8 cellular contexts compared by ENCODE assay signal in the genomic region with DNA sequence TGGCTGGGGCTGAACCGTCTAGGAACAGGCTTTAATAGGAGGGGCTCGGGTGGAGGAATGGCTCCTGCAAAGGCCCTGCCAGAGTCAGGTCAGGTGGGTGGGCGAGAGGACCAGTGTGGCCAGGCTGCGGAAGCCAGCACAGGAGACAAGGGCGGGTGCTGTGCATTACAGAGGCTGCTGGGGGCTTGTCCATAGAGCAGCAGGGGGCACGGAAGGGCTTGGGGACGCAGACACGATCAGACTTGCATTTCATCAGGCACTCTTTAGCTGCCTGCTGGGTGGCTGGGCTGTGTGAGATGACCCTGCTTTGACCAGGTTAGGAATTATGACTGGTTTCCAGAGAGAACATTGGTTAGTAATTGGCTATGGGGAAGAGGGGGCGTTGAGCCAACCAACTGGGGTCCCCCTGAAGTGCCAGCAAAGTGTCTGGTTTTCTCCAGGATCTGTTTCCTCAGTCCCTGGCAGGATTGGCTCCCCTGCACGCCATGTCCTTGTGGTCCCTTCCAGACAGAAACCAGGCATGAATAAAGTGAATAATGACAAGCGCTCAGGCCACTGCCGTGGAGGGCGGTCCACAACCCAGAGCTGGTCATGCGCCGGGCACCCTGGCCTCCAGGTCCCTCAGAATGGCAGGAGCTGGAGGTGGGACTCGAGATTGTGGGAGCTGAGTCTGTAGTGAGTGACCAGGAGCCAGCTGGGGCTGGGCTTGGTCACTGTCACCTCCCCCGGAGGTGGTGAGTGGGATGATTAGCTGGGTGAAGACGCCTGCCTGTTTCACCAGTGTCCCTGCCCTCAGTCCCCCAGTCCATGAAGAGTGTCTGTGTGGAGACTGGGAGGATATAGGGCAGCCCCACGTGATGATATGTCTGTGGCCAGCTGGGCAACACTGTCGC. TPM values are rescaled to one million over a fixed set of nuclear protein-coding genes. Genes with fewer than 3 reads are reported as not detected.
A peak's percentile ranks its signal among the peaks of the same experiment; 100 is the strongest.
DNase-seq lines count a peak whose midpoint lies in the region; ATAC-seq and TF ChIP-seq lines count a peak whose summit lies in the region.
"Not testable (repeated sequence)": the region's sequence is repeated elsewhere in the genome, so short reads cannot be mapped to it uniquely, and the experiment has no call there.

No MANE protein-coding gene starts in this region.

- not testable (repeated sequence) for DNase-seq in AG10803 (ENCODE audit: low read depth); OCI-LY7 (ENCODE audit: low spot score); activated T-helper 1 cell treated with anti-CD3 and anti-CD28 coated beads, Interleukin-12 subunit alpha, Interleukin-12 subunit beta, Interleukin-2, Interleukin-4 antibody, amounts not matched to agents 30 ng/mL and 10 ng/mL and 1 ng/mL, durations not matched to agents 14 hours and 24 hours and 36 hours (ENCODE audit: low spot score); hepatocyte (ENCODE audit: low spot score); stimulated activated naive B cell treated with anti-CD40 and anti-IgM and Interleukin-4, amounts not matched to agents 10 μg/mL and 1 μg/mL and 100 μg/mL, for 72 hours
- DNase-seq in H9 (peak; percentile 24), dorsolateral prefrontal cortex (peak in 4 of 10 donors; percentile 24 to 33 (median 28))
- DNase-seq in naive thymus-derived CD8-positive, alpha-beta T cell = peak in 1 of 10 donors; percentile 17

- H4K91ac ChIP-seq in H9 (ENCODE audit: insufficient read length, low read depth, low read length) = not testable (repeated sequence)

- not testable (repeated sequence) for H3K27me3 Mint-ChIP-seq in H9 (ENCODE audit: low read depth); activated T-helper 1 cell treated with anti-CD3 and anti-CD28 coated beads, Interleukin-12 subunit alpha, Interleukin-12 subunit beta, Interleukin-2, Interleukin-4 antibody, amounts not matched to agents 30 ng/mL and 10 ng/mL and 1 ng/mL, durations not matched to agents 14 hours and 24 hours and 36 hours (ENCODE audit: insufficient read depth); naive thymus-derived CD8-positive, alpha-beta T cell; stimulated activated naive B cell treated with anti-CD40 and anti-IgM and Interleukin-4, amounts not matched to agents 10 μg/mL and 1 μg/mL and 100 μg/mL, for 72 hours

- BruUV-seq in OCI-LY7 (replicated peaks; lab: Mats Ljungman, UMichigan) = not testable (repeated sequence)

- H3K4me3 ChIP-seq in AG10803 (ENCODE audit: low read length) (peak overlapping the region; percentile 89), OCI-LY7 (ENCODE audit: low read depth, low read length, poor library complexity, severe bottlenecking) (peak overlapping the region; percentile 100), dorsolateral prefrontal cortex (peak overlapping the region; percentile 66 to 100 (median 97)), hepatocyte (peak overlapping the region; percentile 79)

- intact Hi-C loops in OCI-LY7 (cut with micrococcal nuclease; ENCODE audit: unreplicated experiment) = not testable (repeated sequence)
- intact Hi-C loops in activated T-helper 1 cell treated with anti-CD3 and anti-CD28 coated beads, Interleukin-12 subunit alpha, Interleukin-12 subunit beta, Interleukin-2, Interleukin-4 antibody, amounts not matched to agents 30 ng/mL and 10 ng/mL and 1 ng/mL, durations not matched to agents 14 hours and 24 hours and 36 hours (cut with micrococcal nuclease) = loop anchor here (1.0 to 10.0 kb wide), 7 partner anchors 22 to 681 kb away; a partner anchor contains a TSS
- intact Hi-C loops in dorsolateral prefrontal cortex (cut with DNase I) = loop anchor here in 1 of 2 donors (5.0 kb wide), 1 partner anchor 76 kb away; no protein-coding TSS in a partner anchor

- H3K9me3 Mint-ChIP-seq in H9; activated T-helper 1 cell treated with anti-CD3 and anti-CD28 coated beads, Interleukin-12 subunit alpha, Interleukin-12 subunit beta, Interleukin-2, Interleukin-4 antibody, amounts not matched to agents 30 ng/mL and 10 ng/mL and 1 ng/mL, durations not matched to agents 14 hours and 24 hours and 36 hours; naive thymus-derived CD8-positive, alpha-beta T cell; stimulated activated naive B cell treated with anti-CD40 and anti-IgM and Interleukin-4, amounts not matched to agents 10 μg/mL and 1 μg/mL and 100 μg/mL, for 72 hours: not testable (repeated sequence)

- H3K4me3 Mint-ChIP-seq in H9 = peak overlapping the region; percentile 84 to 93
- peak overlapping the region; percentile 92 for H3K4me3 Mint-ChIP-seq in activated T-helper 1 cell treated with anti-CD3 and anti-CD28 coated beads, Interleukin-12 subunit alpha, Interleukin-12 subunit beta, Interleukin-2, Interleukin-4 antibody, amounts not matched to agents 30 ng/mL and 10 ng/mL and 1 ng/mL, durations not matched to agents 14 hours and 24 hours and 36 hours
- H3K4me3 Mint-ChIP-seq in naive thymus-derived CD8-positive, alpha-beta T cell = peak overlapping the region; percentile 87 to 94 (median 93)
- H3K4me3 Mint-ChIP-seq in stimulated activated naive B cell treated with anti-CD40 and anti-IgM and Interleukin-4, amounts not matched to agents 10 μg/mL and 1 μg/mL and 100 μg/mL, for 72 hours = peak overlapping the region; percentile 96 to 98

- not testable (repeated sequence) for H3K56ac ChIP-seq in H9 (ENCODE audit: insufficient read length, low read depth, low read length)

- not testable (repeated sequence) for H3K36me3 ChIP-seq in OCI-LY7 (ENCODE audit: insufficient read depth, low read length); hepatocyte (replicated peaks; ENCODE audit: insufficient read depth, low read depth)

- not testable (repeated sequence) for H4K8ac ChIP-seq in H9 (replicated peaks; ENCODE audit: insufficient read length, low read depth, low read length)

- H3K18ac ChIP-seq in H9 (ENCODE audit: insufficient read length, low read depth, low read length) = not testable (repeated sequence)

- CTCF ChIA-PET in OCI-LY7 (lab: Charles Lee; ENCODE audit: unreplicated experiment) = not testable (repeated sequence)

- H3K9me3 ChIP-seq in H9 (ENCODE audit: control insufficient read depth, low read depth, low read length); OCI-LY7 (ENCODE audit: low read length); hepatocyte (ENCODE audit: low read depth): not testable (repeated sequence)

- not testable (repeated sequence) for H2BK15ac ChIP-seq in H9 (ENCODE audit: low read depth, low read length)

- H3K4me1 Mint-ChIP-seq in H9 = peaks cover 28 to 30% of the 10 kb centered on the region in 2 experiments
- peaks cover 62% of the 10 kb centered on the region for H3K4me1 Mint-ChIP-seq in activated T-helper 1 cell treated with anti-CD3 and anti-CD28 coated beads, Interleukin-12 subunit alpha, Interleukin-12 subunit beta, Interleukin-2, Interleukin-4 antibody, amounts not matched to agents 30 ng/mL and 10 ng/mL and 1 ng/mL, durations not matched to agents 14 hours and 24 hours and 36 hours (ENCODE audit: low read depth)
- peaks cover 27 to 66% (median 61%) of the 10 kb centered on the region in 4 donors for H3K4me1 Mint-ChIP-seq in naive thymus-derived CD8-positive, alpha-beta T cell
- H3K4me1 Mint-ChIP-seq in stimulated activated naive B cell treated with anti-CD40 and anti-IgM and Interleukin-4, amounts not matched to agents 10 μg/mL and 1 μg/mL and 100 μg/mL, for 72 hours = peaks cover 23 to 47% of the 10 kb centered on the region in 2 donors

- H3K4me2 ChIP-seq in H9 (ENCODE audit: insufficient read depth, insufficient read length, low read length) (peak overlapping the region; percentile 48), OCI-LY7 (ENCODE audit: low read length) (peak overlapping the region; percentile 79), hepatocyte (peak overlapping the region; percentile 99)

- not testable (repeated sequence) for H3K4me1 ChIP-seq in H9 (ENCODE audit: insufficient read depth, low read length)
- H3K4me1 ChIP-seq in OCI-LY7 (ENCODE audit: insufficient read depth, low read length, poor library complexity, severe bottlenecking) = peaks cover 21% of the 10 kb centered on the region
- H3K4me1 ChIP-seq in hepatocyte (ENCODE audit: insufficient read depth) = peaks cover 17% of the 10 kb centered on the region

- H2AFZ ChIP-seq in H9 (ENCODE audit: low read length) = not testable (repeated sequence)
- H2AFZ ChIP-seq in OCI-LY7 (ENCODE audit: low read length) (peak overlapping the region; percentile 98), hepatocyte (peak overlapping the region; percentile 57)

- not testable (repeated sequence) for H3K27me3 ChIP-seq in H9 (ENCODE audit: insufficient read depth, low read length); dorsolateral prefrontal cortex; hepatocyte

- H3K9ac ChIP-seq in H9 (ENCODE audit: extremely low read depth, insufficient read length, low read length) = not testable (repeated sequence)

- peak overlapping the region in 2 of 3 experiments; percentile 87 to 90; a peak in 3 of 7 replicates for H3K27ac Mint-ChIP-seq in H9
- peak overlapping the region; percentile 86 for H3K27ac Mint-ChIP-seq in activated T-helper 1 cell treated with anti-CD3 and anti-CD28 coated beads, Interleukin-12 subunit alpha, Interleukin-12 subunit beta, Interleukin-2, Interleukin-4 antibody, amounts not matched to agents 30 ng/mL and 10 ng/mL and 1 ng/mL, durations not matched to agents 14 hours and 24 hours and 36 hours
- peak overlapping the region; percentile 73 to 95 (median 90) for H3K27ac Mint-ChIP-seq in naive thymus-derived CD8-positive, alpha-beta T cell
- peak overlapping the region; percentile 94 for H3K27ac Mint-ChIP-seq in stimulated activated naive B cell treated with anti-CD40 and anti-IgM and Interleukin-4, amounts not matched to agents 10 μg/mL and 1 μg/mL and 100 μg/mL, for 72 hours

- H4K5ac ChIP-seq in H9 (ENCODE audit: insufficient read length, low read depth, low read length) = not testable (repeated sequence)

- H4K20me1 ChIP-seq in H9 (ENCODE audit: control insufficient read depth, insufficient read depth, insufficient read length); OCI-LY7 (ENCODE audit: insufficient read depth, low read length): not testable (repeated sequence)
- peaks cover 11% of the 10 kb centered on the region for H4K20me1 ChIP-seq in hepatocyte (ENCODE audit: insufficient read depth, poor library complexity, severe bottlenecking)

- not testable (repeated sequence) for H3K27ac ChIP-seq in H9 (ENCODE audit: insufficient read length, low read depth, low read length); OCI-LY7 (ENCODE audit: low read depth, low read length, poor library complexity, severe bottlenecking)
- H3K27ac ChIP-seq in dorsolateral prefrontal cortex = peak overlapping the region in 53 of 59 donors; percentile 57 to 98 (median 91)
- peak overlapping the region; percentile 86 for H3K27ac ChIP-seq in hepatocyte

- peak in 1 of 2 donors; percentile 5 for ATAC-seq in naive thymus-derived CD8-positive, alpha-beta T cell
- ATAC-seq in stimulated activated naive B cell treated with anti-CD40 and anti-IgM and Interleukin-4, amounts not matched to agents 10 μg/mL and 1 μg/mL and 100 μg/mL, for 72 hours (replicated peaks) = peak; percentile 12 to 22

- not testable (repeated sequence) for H3K23me2 ChIP-seq in H9 (ENCODE audit: insufficient read length, low read depth, low read length, poor library complexity, severe bottlenecking)

- H3K36me3 Mint-ChIP-seq in H9 (ENCODE audit: insufficient read depth in 1 of 3, low read depth in 3 of 3); activated T-helper 1 cell treated with anti-CD3 and anti-CD28 coated beads, Interleukin-12 subunit alpha, Interleukin-12 subunit beta, Interleukin-2, Interleukin-4 antibody, amounts not matched to agents 30 ng/mL and 10 ng/mL and 1 ng/mL, durations not matched to agents 14 hours and 24 hours and 36 hours (ENCODE audit: low read depth); naive thymus-derived CD8-positive, alpha-beta T cell; stimulated activated naive B cell treated with anti-CD40 and anti-IgM and Interleukin-4, amounts not matched to agents 10 μg/mL and 1 μg/mL and 100 μg/mL, for 72 hours: not testable (repeated sequence)

- TF ChIP-seq CTCF in AG10803 (conservative IDR thresholded peaks at IDR 0.05; ENCODE audit: low read length); H9 (conservative IDR thresholded peaks at IDR 0.05); OCI-LY7 (conservative IDR thresholded peaks at IDR 0.05; ENCODE audit: low read length); dorsolateral prefrontal cortex (IDR thresholded peaks at IDR 0.05 in 54 of 56, conservative IDR thresholded peaks at IDR 0.05 in 2 of 56; ENCODE audit: low read depth in 1 of 56, partially characterized antibody in 56 of 56); hepatocyte (IDR thresholded peaks at IDR 0.05; ENCODE audit: poor library complexity): not testable (repeated sequence)

- POLR2A ChIA-PET in OCI-LY7 (lab: Charles Lee) = interaction anchor here (0.7 kb wide), 1 partner anchor 173 kb away, joined by 3 read pairs; no protein-coding TSS in a partner anchor
- POLR2A ChIA-PET in naive thymus-derived CD8-positive, alpha-beta T cell (lab: Charles Lee) = interaction anchor here (0.9 to 1.8 kb wide), 3 partner anchors 13 to 143 kb away, joined by 3 to 11 read pairs (median 3); no protein-coding TSS in a partner anchor

- not testable (repeated sequence) for H3K23ac ChIP-seq in H9 (ENCODE audit: insufficient read length, low read depth, low read length)

- H3K14ac ChIP-seq in H9 (ENCODE audit: insufficient read depth, low read length) = not testable (repeated sequence)

- not testable (repeated sequence) for H2AK5ac ChIP-seq in H9 (ENCODE audit: insufficient read length, low read length)

- not testable (repeated sequence) for H3T11ph ChIP-seq in H9 (ENCODE audit: low read length)

- H2BK5ac ChIP-seq in H9 (ENCODE audit: insufficient read length, low read length) = not testable (repeated sequence)

- not testable (repeated sequence) for H2BK12ac ChIP-seq in H9 (ENCODE audit: insufficient read length, low read depth, low read length)

- not testable (repeated sequence) for H3K79me1 ChIP-seq in H9 (ENCODE audit: insufficient read depth, low read depth, low read length, poor library complexity, severe bottlenecking)

- WGBS in H9 (ENCODE audit: extremely low coverage, insufficient read length, low lambda C conversion rate) = no CpG with 5 or more reads among the region's 20 CpGs
- 49% methylated on average over 20 of the region's 20 CpGs for WGBS in hepatocyte (ENCODE audit: low lambda C conversion rate, missing lambda C conversion rate)

- H3K79me2 ChIP-seq in H9 (ENCODE audit: insufficient read depth, low read length); OCI-LY7 (ENCODE audit: insufficient read depth, low read depth, low read length): not testable (repeated sequence)
- H3K79me2 ChIP-seq in hepatocyte = peaks cover 42% of the 10 kb centered on the region

- not testable (repeated sequence) for H2BK120ac ChIP-seq in H9 (ENCODE audit: low read depth, low read length, poor library complexity, severe bottlenecking)

- not testable (repeated sequence) for H3K4ac ChIP-seq in H9 (ENCODE audit: low read depth, low read length)

- H3K9me2 ChIP-seq in OCI-LY7 (ENCODE audit: insufficient read depth, low read length); hepatocyte (replicated peaks; ENCODE audit: insufficient read depth): not testable (repeated sequence)

- H2BK20ac ChIP-seq in H9 (ENCODE audit: low read depth, low read length, poor library complexity, severe bottlenecking) = not testable (repeated sequence)

RNA-seq across cellular contexts. Expression of a gene that starts 1.0 kb away (rescaled TPM):
- 38.6 and 40.4 TPM in 2 replicates for total RNA-seq in H9 (2021)
- 36.0 and 37.8 TPM in 2 replicates for total RNA-seq in OCI-LY7 (2014; rRNA removed; shearing (Covaris generic))
- total RNA-seq in OCI-LY7 (2022) = 18.9 and 22.5 TPM in 2 replicates
- 35.5 and 40.6 TPM in 2 replicates for total RNA-seq in activated T-helper 1 cell treated with anti-CD3 and anti-CD28 coated beads, Interleukin-12 subunit alpha, Interleukin-12 subunit beta, Interleukin-2, Interleukin-4 antibody, amounts not matched to agents 30 ng/mL and 10 ng/mL and 1 ng/mL, durations not matched to agents 14 hours and 24 hours and 36 hours
- 10 to 100 TPM; 33.0 to 66.4 (median 49.3) TPM for total RNA-seq in dorsolateral prefrontal cortex
- total RNA-seq in hepatocyte = 49.8 and 55.1 TPM in 2 replicates
- polyA plus RNA-seq in hepatocyte = 93.4 and 99.0 TPM in 2 replicates
- total RNA-seq in naive thymus-derived CD8-positive, alpha-beta T cell = 10 to 100 TPM; 36.1 to 38.9 TPM
- polyA plus RNA-seq in naive thymus-derived CD8-positive, alpha-beta T cell = 100 to 1,000 TPM; 104 to 144 (median 124) TPM

RNA-seq across cellular contexts. Expression of a gene that starts 52.8 kb away (rescaled TPM):
- 18.3 and 19.0 TPM in 2 replicates for total RNA-seq in H9 (2021)
- not detected in 2 replicates for total RNA-seq in OCI-LY7 (2014; rRNA removed; shearing (Covaris generic))
- total RNA-seq in OCI-LY7 (2022) = not detected in 2 replicates
- total RNA-seq in activated T-helper 1 cell treated with anti-CD3 and anti-CD28 coated beads, Interleukin-12 subunit alpha, Interleukin-12 subunit beta, Interleukin-2, Interleukin-4 antibody, amounts not matched to agents 30 ng/mL and 10 ng/mL and 1 ng/mL, durations not matched to agents 14 hours and 24 hours and 36 hours = 1.7 and 1.9 TPM in 2 replicates
- 10 to 100 TPM; 14.5 to 68.2 (median 38.9) TPM for total RNA-seq in dorsolateral prefrontal cortex
- total RNA-seq in hepatocyte = 7.9 and 12.8 TPM in 2 replicates
- 16.9 and 18.9 TPM in 2 replicates for polyA plus RNA-seq in hepatocyte
- total RNA-seq in naive thymus-derived CD8-positive, alpha-beta T cell = 1 to 10 TPM; 5.0 to 5.1 TPM
- 1 to 10 TPM; 4.3 to 5.6 (median 4.7) TPM for polyA plus RNA-seq in naive thymus-derived CD8-positive, alpha-beta T cell

Comparison
In these comparisons a context has a peak if more than half of its experiments do, and no peak if none do; other contexts are left out.
1. H3K4me2 ChIP-seq: peak in every context shown above with its lines; median percentile 99 in hepatocyte; 79 in OCI-LY7; 48 in H9.